In the genomic region with DNA sequence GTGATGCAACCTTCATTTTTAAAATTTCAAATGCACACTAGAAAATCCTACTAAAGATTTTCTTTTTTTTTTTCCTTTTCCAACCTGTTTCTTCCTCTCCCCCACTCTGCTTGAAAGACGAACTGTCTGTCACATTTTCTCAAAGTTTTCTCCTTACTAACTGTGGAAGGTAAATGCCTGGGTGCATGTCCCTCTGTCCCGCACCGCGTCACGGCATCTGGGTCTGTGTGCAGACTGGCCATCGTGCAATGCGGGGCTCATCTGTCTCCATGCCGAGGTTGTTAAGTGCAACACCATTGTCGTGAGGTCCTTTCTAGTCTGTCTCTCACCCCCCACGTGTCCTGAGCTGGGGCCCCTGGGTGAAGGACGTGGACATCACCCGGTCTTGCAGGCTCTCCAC, we compare ENCODE assay signal across 19 cellular contexts.
"Had no signal": no experiment of that assay in that cellular context is flagged by ENCODE, and none has a peak within 500 bp of the region (broad histone marks: within the 10 kb centered on the region; RNA-seq: fewer than 3 reads in every experiment).

No MANE protein-coding gene starts in this region.

- H3K9me3 ChIP-seq: left lung, mucosa of descending colon, right atrium auricular region, upper lobe of left lung had no signal

- FAIRE-seq: colon, endometrium, keratinocyte, TTC549 had no signal

- H3K27me3 ChIP-seq: hepatocyte, left lung, right atrium auricular region, upper lobe of left lung had no signal

- H3K4me1 ChIP-seq: left lung, upper lobe of left lung had no signal

- H3K4me3 Mint-ChIP-seq: activated T-cell treated with anti-CD3 and anti-CD28 coated beads, Interleukin-2, amount 50 U/mL, for 72 hours; memory B cell; naive thymus-derived CD4-positive, alpha-beta T cell; WTC11 had no signal

- H2AFZ ChIP-seq: hepatocyte had no signal

- H3K4me1 Mint-ChIP-seq: WTC11 had no signal

- H3K27ac ChIP-seq: hepatocyte, left lung, right atrium auricular region, skin epidermis, upper lobe of left lung had no signal

- ATAC-seq: activated T-cell treated with anti-CD3 and anti-CD28 coated beads, Interleukin-2, amount 50 U/mL, for 72 hours; left lung; mucosa of descending colon; naive thymus-derived CD4-positive, alpha-beta T cell; WTC11 had no signal

- DNase-seq: activated naive CD4-positive, alpha-beta T cell; activated T-cell treated with anti-CD3 and anti-CD28 coated beads, Interleukin-2, amount 50 U/mL, for 72 hours; left lung; mucosa of descending colon; naive thymus-derived CD4-positive, alpha-beta T cell; Right ventricle myocardium superior; stimulated activated CD4-positive, alpha-beta T cell treated with anti-CD3 and anti-CD28 coated beads, Interleukin-4, amount 100 ng/mL, for 24 hours; stimulated activated naive CD4-positive, alpha-beta T cell treated with Interleukin-2 at 50 U/mL for 16 hours; upper lobe of left lung had no signal

- H3K4me2 ChIP-seq: hepatocyte had no signal

- H3K79me2 ChIP-seq: hepatocyte had no signal

- H3K27me3 Mint-ChIP-seq: memory B cell; naive thymus-derived CD4-positive, alpha-beta T cell; progenitor cell of endocrine pancreas had no signal

- H3K27ac Mint-ChIP-seq: activated T-cell treated with anti-CD3 and anti-CD28 coated beads, Interleukin-2, amount 50 U/mL, for 72 hours; memory B cell; progenitor cell of endocrine pancreas; WTC11 had no signal

- H3K4me3 ChIP-seq: hepatocyte, left lung, mucosa of descending colon, right atrium auricular region, skin epidermis, upper lobe of left lung had no signal

- H3K9me3 Mint-ChIP-seq: activated T-cell treated with anti-CD3 and anti-CD28 coated beads, Interleukin-2, amount 50 U/mL, for 72 hours; memory B cell; WTC11 had no signal
